14 cellular contexts compared by ENCODE assay signal in the genomic region with DNA sequence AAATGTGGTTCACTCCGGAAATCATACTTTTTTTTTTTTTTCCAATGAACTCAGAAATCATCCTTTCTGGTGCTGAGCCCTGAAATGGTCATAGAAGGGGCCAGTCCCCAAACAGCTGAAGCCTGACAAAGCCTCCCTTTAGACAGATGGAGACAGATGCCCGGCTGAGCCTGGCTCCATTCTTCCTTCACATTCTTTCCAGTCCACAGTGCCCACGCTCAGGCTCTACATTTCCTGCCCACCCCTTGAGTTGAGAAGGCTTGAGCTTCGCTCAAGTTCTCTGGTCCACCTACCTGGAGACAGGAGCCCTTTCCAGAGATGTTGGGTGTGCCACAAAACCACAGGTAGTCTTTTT. TPM values are rescaled to one million over a fixed set of nuclear protein-coding genes. Genes with fewer than 3 reads are reported as not detected.
DNase-seq lines count a peak whose midpoint lies in the region; ATAC-seq and TF ChIP-seq lines count a peak whose summit lies in the region.
"Had no signal": no experiment of that assay in that cellular context is flagged by ENCODE, and none has a peak within 500 bp of the region (broad histone marks: within the 10 kb centered on the region; RNA-seq: fewer than 3 reads in every experiment).

No MANE protein-coding gene starts in this region.

- H3K36me3 Mint-ChIP-seq in Caco-2 (ENCODE audit: insufficient read depth, unreplicated experiment) (peaks cover 63% of the 10 kb centered on the region), Calu3 (ENCODE audit: insufficient read depth, unreplicated experiment) (peaks cover 76% of the 10 kb centered on the region)
- H3K36me3 Mint-ChIP-seq in stimulated activated effector memory CD8-positive, alpha-beta T cell treated with anti-CD3 and anti-CD28 coated beads, Interleukin-12 subunit alpha, Interleukin-12 subunit beta, amount 100 ng/mL, for 72 hours: peaks cover 43% of the 10 kb centered on the region

- H3K36me3 ChIP-seq in Caco-2 (ENCODE audit: control insufficient read depth, insufficient read depth, low read length) (peaks cover 4% of the 10 kb centered on the region; the same call in 1 of the 2 replicates), SJCRH30 (no peaks in the 10 kb centered on the region), esophagus squamous epithelium (peaks cover 0 to 25% (median 4%) of the 10 kb centered on the region in 3 donors), uterus (no peaks in the 10 kb centered on the region)

- H3K4me3 ChIP-seq in Caco-2 (ENCODE audit: low read depth, low read length) (no peak overlapping the region), SJCRH30 (no peak overlapping the region), esophagus squamous epithelium (no peak overlapping the region), uterus (no peak overlapping the region)

- H3K27ac ChIP-seq in SJCRH30 (peak overlapping the region; percentile 82), esophagus squamous epithelium (peak overlapping the region in 3 of 4 donors; percentile 2 to 93 (median 86)), uterus (no peak overlapping the region)

- H3K4me1 Mint-ChIP-seq in Caco-2 (ENCODE audit: low read depth, unreplicated experiment) (peaks cover 35% of the 10 kb centered on the region), Calu3 (ENCODE audit: low read depth, unreplicated experiment) (peaks cover 54% of the 10 kb centered on the region)
- H3K4me1 Mint-ChIP-seq in stimulated activated effector memory CD8-positive, alpha-beta T cell treated with anti-CD3 and anti-CD28 coated beads, Interleukin-12 subunit alpha, Interleukin-12 subunit beta, amount 100 ng/mL, for 72 hours: peaks cover 32% of the 10 kb centered on the region

- 68% methylated on average over 4 of the region's 4 CpGs for WGBS in esophagus squamous epithelium, 2 donors

- H3K4me3 Mint-ChIP-seq in Caco-2 (ENCODE audit: unreplicated experiment) (no peak overlapping the region), Calu3 (ENCODE audit: low read depth, unreplicated experiment) (no peak overlapping the region)
- H3K4me3 Mint-ChIP-seq in stimulated activated effector memory CD8-positive, alpha-beta T cell treated with anti-CD3 and anti-CD28 coated beads, Interleukin-12 subunit alpha, Interleukin-12 subunit beta, amount 100 ng/mL, for 72 hours: no peak overlapping the region

- ATAC-seq in stimulated activated effector memory CD8-positive, alpha-beta T cell treated with anti-CD3 and anti-CD28 coated beads, Interleukin-12 subunit alpha, Interleukin-12 subunit beta, amount 100 ng/mL, for 72 hours: no peak

- TF ChIP-seq CTCF in Caco-2 (IDR thresholded peaks at IDR 0.05; ENCODE audit: insufficient read depth in 1 of 2, low read depth in 1 of 2, low read length in 1 of 2, severe bottlenecking in 1 of 2, unreplicated experiment in 1 of 2): no peak
- no peak for TF ChIP-seq CTCF in esophagus squamous epithelium (IDR thresholded peaks at IDR 0.05)
- TF ChIP-seq CTCF in uterus (IDR thresholded peaks at IDR 0.05): no peak
- TF ChIP-seq CTCF in Calu3 (IDR thresholded peaks at IDR 0.05; ENCODE audit: unreplicated experiment): no peak

- H3K27ac Mint-ChIP-seq in Caco-2 (ENCODE audit: unreplicated experiment) (peak overlapping the region; percentile 65), Calu3 (ENCODE audit: unreplicated experiment) (no peak overlapping the region)
- peak overlapping the region; percentile 55 for H3K27ac Mint-ChIP-seq in stimulated activated effector memory CD8-positive, alpha-beta T cell treated with anti-CD3 and anti-CD28 coated beads, Interleukin-12 subunit alpha, Interleukin-12 subunit beta, amount 100 ng/mL, for 72 hours

- DNase-seq in Caco-2: no peak
- peak; percentile 67 to 82 for DNase-seq in SJCRH30
- no peak for DNase-seq in esophagus squamous epithelium (lab: John Stamatoyannopoulos, UW)
- DNase-seq in stimulated activated effector memory CD8-positive, alpha-beta T cell treated with anti-CD3 and anti-CD28 coated beads, Interleukin-12 subunit alpha, Interleukin-12 subunit beta, amount 100 ng/mL, for 72 hours (ENCODE audit: low spot score in 2 of 2): no peak
- DNase-seq in uterus: no peak
- DNase-seq in stimulated activated CD4-positive, alpha-beta T cell treated with anti-CD3 and anti-CD28 coated beads, Interleukin-1b, Interleukin-23, amount 100 ng/mL, for 48 hours: no peak
- DNase-seq in Calu3: no peak
- DNase-seq: ACHN, C1 segment of cervical spinal cord, NCI-H1105 treated with DMSO at 0.1 percent for 48 hours, NCI-H1694 treated with DMSO at 0.1 percent for 48 hours, NCI-H748 treated with DMSO at 0.1 percent for 48 hours, SIG-M5 had no signal

- POLR2A ChIA-PET in Caco-2 (lab: Charles Lee): interaction anchor here (1.0 kb wide), 1 partner anchor 81 kb away, joined by 3 read pairs; no protein-coding TSS in a partner anchor

- BruUV-seq in Caco-2 (replicated peaks; lab: Mats Ljungman, UMichigan) (no TSS peak), Calu3 (replicated peaks; lab: Mats Ljungman, UMichigan) (no TSS peak)

- no peaks in the 10 kb centered on the region for H3K9me3 ChIP-seq in Caco-2
- H3K9me3 ChIP-seq in SJCRH30 (replicated peaks): no peaks in the 10 kb centered on the region
- H3K9me3 ChIP-seq in esophagus squamous epithelium: no peaks in the 10 kb centered on the region
- no peaks in the 10 kb centered on the region for H3K9me3 ChIP-seq in uterus

- CTCF ChIA-PET in Caco-2 (lab: Charles Lee) (no interaction called here), Calu3 (lab: Charles Lee) (interaction anchor here (1.1 kb wide), 1 partner anchor 115 kb away, joined by 3 read pairs; no protein-coding TSS in a partner anchor)

- intact Hi-C loops in Caco-2 (cut with micrococcal nuclease; ENCODE audit: unreplicated experiment) (no loop called here), esophagus squamous epithelium (cut with DNase I) (no loop called here), uterus (cut with DNase I; ENCODE audit: low total_unique reads) (no loop called here), Calu3 (cut with micrococcal nuclease; ENCODE audit: unreplicated experiment) (loop anchor here (5.0 kb wide), 2 partner anchors 39 to 94 kb away; partner anchors contain the start of gene KCNK5)

- TF ChIP-seq POLR2A in esophagus squamous epithelium (IDR thresholded peaks at IDR 0.05) (no peak), uterus (IDR thresholded peaks at IDR 0.05) (no peak)

- H3K27me3 Mint-ChIP-seq in Caco-2 (ENCODE audit: insufficient read depth, unreplicated experiment) (no peaks in the 10 kb centered on the region), Calu3 (ENCODE audit: unreplicated experiment) (no peaks in the 10 kb centered on the region)

- H3K4me1 ChIP-seq in Caco-2 (peaks cover 13% of the 10 kb centered on the region), SJCRH30 (peaks cover 16% of the 10 kb centered on the region), esophagus squamous epithelium (peaks cover 13 to 79% (median 27%) of the 10 kb centered on the region in 3 donors), uterus (no peaks in the 10 kb centered on the region)

- no peaks in the 10 kb centered on the region for H3K27me3 ChIP-seq in Caco-2 (replicated peaks; ENCODE audit: control insufficient read depth, insufficient read depth, low read length)
- no peaks in the 10 kb centered on the region for H3K27me3 ChIP-seq in SJCRH30
- H3K27me3 ChIP-seq in esophagus squamous epithelium: no peaks in the 10 kb centered on the region
- H3K27me3 ChIP-seq in uterus: no peaks in the 10 kb centered on the region

- H3K9me3 Mint-ChIP-seq in Caco-2 (ENCODE audit: unreplicated experiment): no peaks in the 10 kb centered on the region
- no peaks in the 10 kb centered on the region for H3K9me3 Mint-ChIP-seq in stimulated activated effector memory CD8-positive, alpha-beta T cell treated with anti-CD3 and anti-CD28 coated beads, Interleukin-12 subunit alpha, Interleukin-12 subunit beta, amount 100 ng/mL, for 72 hours
- H3K9me3 Mint-ChIP-seq in Calu3 (ENCODE audit: low read depth, unreplicated experiment): no peaks in the 10 kb centered on the region

RNA-seq across cellular contexts. Expression of gene KCNK5, which starts 41.2 kb away (rescaled TPM):
- total RNA-seq in Caco-2 (2022): 19.8 and 20.9 TPM in 2 replicates
- total RNA-seq in SJCRH30 (2014; rRNA removed; shearing (Covaris generic)): 9.5 and 9.7 TPM in 2 replicates
- 10 to 100 TPM in 2 of 4 donors, 1 to 10 TPM in 2; 6.1 to 11.0 (median 8.7) TPM for total RNA-seq in esophagus squamous epithelium
- 1 to 10 TPM; 1.0 to 4.8 (median 2.0) TPM for total RNA-seq in uterus
- total RNA-seq in Calu3 (2022): 62.4 and 77.5 TPM in 2 replicates
- total RNA-seq: OCI-LY7 had no signal

Comparison
In these comparisons a context has a peak if more than half of its experiments do, and no peak if none do; other contexts are left out.
1. DNase-seq: peak in SJCRH30 (2 of 2); none in Caco-2 (0 of 2), esophagus squamous epithelium (single experiment), stimulated activated effector memory CD8-positive, alpha-beta T cell treated with anti-CD3 and anti-CD28 coated beads, Interleukin-12 subunit alpha, Interleukin-12 subunit beta, amount 100 ng/mL, for 72 hours (0 of 2), uterus (0 of 2), stimulated activated CD4-positive, alpha-beta T cell treated with anti-CD3 and anti-CD28 coated beads, Interleukin-1b, Interleukin-23, amount 100 ng/mL, for 48 hours (single experiment) and Calu3 (single experiment).
2. H3K27ac ChIP-seq: peak in SJCRH30 (single experiment) and esophagus squamous epithelium (3 of 4); none in uterus (0 of 2).